In genomic region chr4:1009647-1010521, GRCh38 we compare ENCODE assay signal across 8 cellular contexts. TPM values are rescaled to one million over a fixed set of nuclear protein-coding genes. Genes with fewer than 3 reads are reported as not detected.
DNase-seq lines count a peak whose midpoint lies in the region; ATAC-seq and TF ChIP-seq lines count a peak whose summit lies in the region.

No MANE protein-coding gene starts in this region.

- H3K9me3 Mint-ChIP-seq in activated T-cell treated with anti-CD3 and anti-CD28 coated beads, Interleukin-2, amount 50 U/mL, for 4 hours: no peaks in the 10 kb centered on the region
- no peaks in the 10 kb centered on the region for H3K9me3 Mint-ChIP-seq in naive thymus-derived CD8-positive, alpha-beta T cell
- peaks cover 2% of the 10 kb centered on the region for H3K9me3 Mint-ChIP-seq in stimulated activated memory B cell treated with anti-CD40 and anti-IgM and Interleukin-4, amounts not matched to agents 10 μg/mL and 1 μg/mL and 100 μg/mL, for 72 hours

- peak; percentile 49 to 51 for ATAC-seq in activated T-cell treated with anti-CD3 and anti-CD28 coated beads, Interleukin-2, amount 50 U/mL, for 4 hours
- ATAC-seq in naive thymus-derived CD8-positive, alpha-beta T cell: peak; percentile 30 to 43
- ATAC-seq in stimulated activated memory B cell treated with anti-CD40 and anti-IgM and Interleukin-4, amounts not matched to agents 10 μg/mL and 1 μg/mL and 100 μg/mL, for 72 hours: peak; percentile 83
- ATAC-seq in GM21515 (IDR thresholded peaks at IDR 0.05; ENCODE audit: unreplicated experiment): no peak

- H3K4me1 Mint-ChIP-seq in activated T-cell treated with anti-CD3 and anti-CD28 coated beads, Interleukin-2, amount 50 U/mL, for 4 hours (ENCODE audit: low read depth): peaks cover 13% of the 10 kb centered on the region
- H3K4me1 Mint-ChIP-seq in naive thymus-derived CD8-positive, alpha-beta T cell: peaks cover 9 to 20% (median 17%) of the 10 kb centered on the region in 4 donors
- H3K4me1 Mint-ChIP-seq in stimulated activated memory B cell treated with anti-CD40 and anti-IgM and Interleukin-4, amounts not matched to agents 10 μg/mL and 1 μg/mL and 100 μg/mL, for 72 hours: peaks cover 36% of the 10 kb centered on the region

- H3K36me3 Mint-ChIP-seq in activated T-cell treated with anti-CD3 and anti-CD28 coated beads, Interleukin-2, amount 50 U/mL, for 4 hours (ENCODE audit: insufficient read depth): peaks cover 3% of the 10 kb centered on the region
- H3K36me3 Mint-ChIP-seq in naive thymus-derived CD8-positive, alpha-beta T cell: peaks cover 0 to 3% (median 1%) of the 10 kb centered on the region in 3 donors
- H3K36me3 Mint-ChIP-seq in stimulated activated memory B cell treated with anti-CD40 and anti-IgM and Interleukin-4, amounts not matched to agents 10 μg/mL and 1 μg/mL and 100 μg/mL, for 72 hours: no peaks in the 10 kb centered on the region

- CTCF ChIA-PET in HEK293T (lab: Yijun Ruan, JAX): no interaction called here

- POLR2A ChIA-PET in HEK293T (lab: Yijun Ruan, JAX): interaction anchor here (1.8 kb wide), 1 partner anchor 23 kb away, joined by 5 read pairs; the partner anchor contains the start of gene IDUA
- POLR2A ChIA-PET in naive thymus-derived CD8-positive, alpha-beta T cell (lab: Charles Lee): interaction anchor here (0.6 to 3.2 kb wide), 11 partner anchors 23 to 713 kb away, joined by 3 to 12 read pairs (median 3); partner anchors contain the start of genes CTBP1, GAK, IDUA and MYL5

- DNase-seq in ELF-1 (ENCODE audit: low read depth, low spot score) (peak; percentile 42), HEK293T (ENCODE audit: extremely low spot score) (peak; percentile 94), NOMO-1 treated with dmso at 0.1 percent for 144 hours (lab: John Stamatoyannopoulos, UW; ENCODE audit: unreplicated experiment) (peak; percentile 55), fibroblast of gingiva (ENCODE audit: low read depth) (peak; percentile 24)
- DNase-seq in activated T-cell treated with anti-CD3 and anti-CD28 coated beads, Interleukin-2, amount 50 U/mL, for 4 hours: peak; percentile 67
- peak; percentile 39 to 85 (median 72) for DNase-seq in naive thymus-derived CD8-positive, alpha-beta T cell

- H3K4me3 Mint-ChIP-seq in activated T-cell treated with anti-CD3 and anti-CD28 coated beads, Interleukin-2, amount 50 U/mL, for 4 hours: peak overlapping the region; percentile 83
- peak overlapping the region; percentile 83 to 96 (median 92) for H3K4me3 Mint-ChIP-seq in naive thymus-derived CD8-positive, alpha-beta T cell
- H3K4me3 Mint-ChIP-seq in stimulated activated memory B cell treated with anti-CD40 and anti-IgM and Interleukin-4, amounts not matched to agents 10 μg/mL and 1 μg/mL and 100 μg/mL, for 72 hours: peak overlapping the region; percentile 93

- H3K27ac Mint-ChIP-seq in naive thymus-derived CD8-positive, alpha-beta T cell: peak overlapping the region; percentile 81 to 97 (median 94)
- peak overlapping the region; percentile 78 for H3K27ac Mint-ChIP-seq in stimulated activated memory B cell treated with anti-CD40 and anti-IgM and Interleukin-4, amounts not matched to agents 10 μg/mL and 1 μg/mL and 100 μg/mL, for 72 hours

- H3K27me3 Mint-ChIP-seq in activated T-cell treated with anti-CD3 and anti-CD28 coated beads, Interleukin-2, amount 50 U/mL, for 4 hours (ENCODE audit: low read depth): peaks cover 30% of the 10 kb centered on the region
- H3K27me3 Mint-ChIP-seq in naive thymus-derived CD8-positive, alpha-beta T cell: peaks cover 8 to 41% (median 26%) of the 10 kb centered on the region in 5 donors
- H3K27me3 Mint-ChIP-seq in stimulated activated memory B cell treated with anti-CD40 and anti-IgM and Interleukin-4, amounts not matched to agents 10 μg/mL and 1 μg/mL and 100 μg/mL, for 72 hours: peaks cover 46% of the 10 kb centered on the region

TF ChIP-seq in HEK293T, 16 proteins besides CTCF, POLR2A, EP300 and RAD21:
- 0 out of 2 replicates have a peak, but pooled peaks have one; percentile 22 for TF ChIP-seq CTBP1 (IDR thresholded peaks at IDR 0.05; ENCODE audit: borderline replicate concordance)
- no peak for TF ChIP-seq FOXM1 (IDR thresholded peaks at IDR 0.05; ENCODE audit: borderline replicate concordance)

RNA-seq across cellular contexts. Expression of gene FGFRL1, which starts 1.5 kb away (rescaled TPM):
- total RNA-seq in activated T-cell treated with anti-CD3 and anti-CD28 coated beads, Interleukin-2, amount 50 U/mL, for 4 hours: 10 to 100 TPM; 20.4 to 29.6 (median 20.6) TPM
- 10 to 100 TPM; 17.1 to 18.4 TPM for total RNA-seq in naive thymus-derived CD8-positive, alpha-beta T cell
- 1 to 10 TPM in 1 of 3 donors, under 1 TPM in 2; 0.65 to 1.2 (median 0.73) TPM for polyA plus RNA-seq in naive thymus-derived CD8-positive, alpha-beta T cell

RNA-seq across cellular contexts. Expression of gene SLC26A1, which starts 16.7 kb away (rescaled TPM):
- total RNA-seq in activated T-cell treated with anti-CD3 and anti-CD28 coated beads, Interleukin-2, amount 50 U/mL, for 4 hours: under 1 TPM in 1 of 3 donors, not detected in 2; 0.05 TPM
- total RNA-seq in naive thymus-derived CD8-positive, alpha-beta T cell: under 1 TPM; 0.39 to 0.44 TPM
- 1 to 10 TPM in 2 of 3 donors, under 1 TPM in 1; 0.72 to 1.3 (median 1.1) TPM for polyA plus RNA-seq in naive thymus-derived CD8-positive, alpha-beta T cell

RNA-seq across cellular contexts. Expression of gene IDUA, which starts 23.0 kb away (rescaled TPM):
- total RNA-seq in activated T-cell treated with anti-CD3 and anti-CD28 coated beads, Interleukin-2, amount 50 U/mL, for 4 hours: 10 to 100 TPM; 13.5 to 18.3 (median 14.4) TPM
- total RNA-seq in naive thymus-derived CD8-positive, alpha-beta T cell: 10 to 100 TPM; 74.8 to 79.1 TPM
- 10 to 100 TPM in 1 of 3 donors, 1 to 10 TPM in 2; 6.5 to 15.4 (median 9.6) TPM for polyA plus RNA-seq in naive thymus-derived CD8-positive, alpha-beta T cell

RNA-seq across cellular contexts. Expression of gene DGKQ, which starts 36.5 kb away (rescaled TPM):
- total RNA-seq in activated T-cell treated with anti-CD3 and anti-CD28 coated beads, Interleukin-2, amount 50 U/mL, for 4 hours: 10 to 100 TPM; 11.2 to 21.5 (median 14.8) TPM
- 10 to 100 TPM; 37.4 to 39.9 TPM for total RNA-seq in naive thymus-derived CD8-positive, alpha-beta T cell
- polyA plus RNA-seq in naive thymus-derived CD8-positive, alpha-beta T cell: 10 to 100 TPM in 2 of 3 donors, 1 to 10 TPM in 1; 2.2 to 17.3 (median 10.0) TPM

Comparison
In these comparisons a context has a peak if more than half of its experiments do, and no peak if none do; other contexts are left out.
1. DNase-seq: peak in every context shown above with its lines; median percentile 94 in HEK293T; 72 in naive thymus-derived CD8-positive, alpha-beta T cell; 67 in activated T-cell treated with anti-CD3 and anti-CD28 coated beads, Interleukin-2, amount 50 U/mL, for 4 hours; 55 in NOMO-1 treated with dmso at 0.1 percent for 144 hours; 42 in ELF-1; 24 in fibroblast of gingiva.